ENCODE assay signal across 10 cellular contexts in genomic region chr4:48247142-48247877, GRCh38. TPM values are rescaled to one million over a fixed set of nuclear protein-coding genes. Genes with fewer than 3 reads are reported as not detected.
DNase-seq lines count a peak whose midpoint lies in the region; ATAC-seq, FAIRE-seq and TF ChIP-seq lines count a peak whose summit lies in the region.
"Had no signal": no experiment of that assay in that cellular context is flagged by ENCODE, and none has a peak within 500 bp of the region (broad histone marks: within the 10 kb centered on the region; RNA-seq: fewer than 3 reads in every experiment).

No MANE protein-coding gene starts in this region.

- TF ChIP-seq CTCF in chondrocyte (IDR thresholded peaks at IDR 0.05): no peak
- TF ChIP-seq CTCF in natural killer cell (IDR thresholded peaks at IDR 0.05): no peak

- H3K27ac Mint-ChIP-seq in chondrocyte (ENCODE audit: unreplicated experiment) (peak overlapping the region; percentile 45), natural killer cell (no peak overlapping the region)
- no peak overlapping the region for H3K27ac Mint-ChIP-seq in activated CD4-positive, alpha-beta T cell treated with anti-CD3 and anti-CD28 coated beads for 36 hours

- no peak overlapping the region for H3K4me3 Mint-ChIP-seq in chondrocyte (ENCODE audit: unreplicated experiment)
- H3K4me3 Mint-ChIP-seq in natural killer cell: no peak overlapping the region
- no peak overlapping the region for H3K4me3 Mint-ChIP-seq in activated CD4-positive, alpha-beta T cell treated with anti-CD3 and anti-CD28 coated beads for 36 hours

- H3K27me3 Mint-ChIP-seq in chondrocyte (ENCODE audit: low read depth) (peaks cover 27% of the 10 kb centered on the region), natural killer cell (ENCODE audit: low read depth in 2 of 2) (no peaks in the 10 kb centered on the region)
- no peaks in the 10 kb centered on the region for H3K27me3 Mint-ChIP-seq in activated CD4-positive, alpha-beta T cell treated with anti-CD3 and anti-CD28 coated beads for 36 hours

- POLR2A ChIA-PET in activated CD4-positive, alpha-beta T cell treated with anti-CD3 and anti-CD28 coated beads for 36 hours (lab: Charles Lee): no interaction called here

- CTCF ChIA-PET in activated CD4-positive, alpha-beta T cell treated with anti-CD3 and anti-CD28 coated beads for 36 hours (lab: Charles Lee): interaction anchor here (0.6 kb wide), 1 partner anchor 223 kb away, joined by 3 read pairs; no protein-coding TSS in a partner anchor

- FAIRE-seq in GM12892 (lab: Jason Lieb, UNC): peak; percentile 89
- FAIRE-seq: pancreas had no signal

- TF ChIP-seq POLR2A in GM12892 (IDR thresholded peaks at IDR 0.05; ENCODE audit: low read depth, low read length): no peak

- intact Hi-C loops in natural killer cell (cut with micrococcal nuclease): no loop called here
- intact Hi-C loops in activated CD4-positive, alpha-beta T cell treated with anti-CD3 and anti-CD28 coated beads for 36 hours (cut with DNase I, micrococcal nuclease): no loop called here

- H3K36me3 Mint-ChIP-seq in chondrocyte (ENCODE audit: low read depth) (peaks cover 5% of the 10 kb centered on the region), natural killer cell (no peaks in the 10 kb centered on the region)
- no peaks in the 10 kb centered on the region for H3K36me3 Mint-ChIP-seq in activated CD4-positive, alpha-beta T cell treated with anti-CD3 and anti-CD28 coated beads for 36 hours (ENCODE audit: low read depth)

- peak; percentile 3 for ATAC-seq in GM21825 (IDR thresholded peaks at IDR 0.05; ENCODE audit: unreplicated experiment)
- ATAC-seq in HG03571 (IDR thresholded peaks at IDR 0.05; ENCODE audit: unreplicated experiment): peak; percentile 54
- no peak for ATAC-seq in natural killer cell
- no peak for ATAC-seq in activated CD4-positive, alpha-beta T cell treated with anti-CD3 and anti-CD28 coated beads for 36 hours

- H3K9me3 Mint-ChIP-seq in chondrocyte (ENCODE audit: low read depth) (peaks cover 4% of the 10 kb centered on the region), natural killer cell (no peaks in the 10 kb centered on the region)
- no peaks in the 10 kb centered on the region for H3K9me3 Mint-ChIP-seq in activated CD4-positive, alpha-beta T cell treated with anti-CD3 and anti-CD28 coated beads for 36 hours (ENCODE audit: low read depth)

- no peak for DNase-seq in GM12892 (ENCODE audit: insufficient read length)
- DNase-seq in chondrocyte (ENCODE audit: low spot score): no peak
- no peak for DNase-seq in natural killer cell
- DNase-seq in SW480 (ENCODE audit: low spot score): no peak
- DNase-seq in NCI-H446 treated with DMSO at 0.1 percent for 48 hours (lab: John Stamatoyannopoulos, UW): no peak
- no peak for DNase-seq in activated CD4-positive, alpha-beta T cell treated with anti-CD3 and anti-CD28 coated beads for 36 hours
- DNase-seq: DMS53, pancreas had no signal

- H3K4me1 Mint-ChIP-seq in chondrocyte (ENCODE audit: low read depth): peaks cover 10% of the 10 kb centered on the region
- H3K4me1 Mint-ChIP-seq in natural killer cell: peaks cover 24% of the 10 kb centered on the region in 2 donors
- H3K4me1 Mint-ChIP-seq in activated CD4-positive, alpha-beta T cell treated with anti-CD3 and anti-CD28 coated beads for 36 hours: no peaks in the 10 kb centered on the region

RNA-seq across cellular contexts. Expression of gene TEC, which starts 22.3 kb away (rescaled TPM):
- 24.1 TPM for polyA plus RNA-seq in GM12892 (2012; ENCODE audit: missing spikeins)
- total RNA-seq in chondrocyte (0.12 to 0.35 TPM (median 0.26 TPM) in 3 replicates), natural killer cell (1 to 10 TPM; 4.0 to 7.4 (median 4.7) TPM)
- total RNA-seq in activated CD4-positive, alpha-beta T cell treated with anti-CD3 and anti-CD28 coated beads for 36 hours: 1 to 10 TPM; 3.5 to 4.3 TPM

Comparison
In these comparisons a context has a peak if more than half of its experiments do, and no peak if none do; other contexts are left out.
1. ATAC-seq: peak in GM21825 (single experiment) and HG03571 (single experiment); none in natural killer cell (0 of 3) and activated CD4-positive, alpha-beta T cell treated with anti-CD3 and anti-CD28 coated beads for 36 hours (single experiment).